Comparison of ENCODE assay signal across 8 cellular contexts in the genomic region with DNA sequence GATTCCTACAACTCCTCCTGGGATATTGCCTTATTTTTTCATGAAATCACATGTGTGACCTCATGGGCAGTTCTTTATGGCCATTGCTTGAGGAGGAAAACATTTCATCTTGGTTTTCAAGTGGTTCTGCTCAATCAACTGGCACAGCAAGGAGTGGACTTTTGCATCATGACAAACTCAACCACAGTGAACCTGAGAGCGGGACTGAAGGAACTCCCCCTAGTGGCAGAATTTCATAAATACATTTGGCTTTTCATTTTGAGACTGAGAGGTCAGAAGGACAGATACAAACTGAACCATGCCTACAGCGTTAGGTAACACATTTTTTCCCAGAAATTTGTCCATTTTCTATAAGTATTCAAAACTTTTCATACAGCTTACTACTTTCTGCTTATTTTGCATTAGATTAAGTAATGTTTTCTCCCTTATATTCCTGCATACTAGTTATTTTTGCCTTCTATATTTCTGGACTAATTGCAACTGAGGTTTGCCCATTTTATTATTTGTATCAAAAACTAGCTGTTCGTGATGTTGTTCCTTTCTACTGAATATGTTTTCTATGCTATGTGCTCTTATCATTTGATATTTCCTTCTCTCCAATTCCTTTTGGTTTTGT. TPM values are rescaled to one million over a fixed set of nuclear protein-coding genes. Genes with fewer than 3 reads are reported as not detected.
DNase-seq lines count a peak whose midpoint lies in the region; ATAC-seq and TF ChIP-seq lines count a peak whose summit lies in the region.

No MANE protein-coding gene starts in this region.

- H3F3A ChIP-seq in neural cell (ENCODE audit: insufficient read depth, low read length, poor library complexity, severe bottlenecking) = no peaks in the 10 kb centered on the region

- H3K27ac ChIP-seq in heart left ventricle (no peak overlapping the region), epithelial cell of prostate (no peak overlapping the region), neural cell (ENCODE audit: low read length) (no peak overlapping the region)

- TF ChIP-seq CTCF in heart left ventricle (IDR thresholded peaks at IDR 0.05) (peak; percentile 42 to 85 (median 74)), LNCAP (IDR thresholded peaks at IDR 0.05) (peak; percentile 79), neural cell (IDR thresholded peaks at IDR 0.05; ENCODE audit: poor library complexity, severe bottlenecking) (peak; percentile 72)

- H4K20me1 ChIP-seq in neural cell (ENCODE audit: insufficient read depth) = no peaks in the 10 kb centered on the region

- H3K4me1 ChIP-seq in heart left ventricle = peaks cover 0 to 4% (median 0%) of the 10 kb centered on the region in 12 donors

- H3K27me3 ChIP-seq in heart left ventricle (peaks cover 0 to 36% (median 4%) of the 10 kb centered on the region in 9 donors), neural cell (ENCODE audit: insufficient read depth, low read depth, low read length) (no peaks in the 10 kb centered on the region)

- TF ChIP-seq RAD21 in neural cell (conservative IDR thresholded peaks at IDR 0.05) = peak; percentile 61

- 9 to 19% (median 17%) methylated on average over 3 of the region's 3 CpGs for WGBS in heart left ventricle, 4 donors

- no peak for TF ChIP-seq EP300 in neural cell (conservative IDR thresholded peaks at IDR 0.05; ENCODE audit: poor library complexity, severe bottlenecking)

- H3K9ac ChIP-seq in neural cell (ENCODE audit: low read length) = no peak overlapping the region

- H3K9me3 ChIP-seq in heart left ventricle (peaks cover 0 to 7% (median 0%) of the 10 kb centered on the region in 12 donors), neural cell (ENCODE audit: low read length) (no peaks in the 10 kb centered on the region)

- TF ChIP-seq POLR2A in heart left ventricle (IDR thresholded peaks at IDR 0.05) = no peak

- no peaks in the 10 kb centered on the region for H3K79me2 ChIP-seq in neural cell (replicated peaks; ENCODE audit: insufficient read depth, low read length)

- no peak overlapping the region for H3K4me3 ChIP-seq in heart left ventricle
- no peak overlapping the region for H3K4me3 ChIP-seq in neural cell (ENCODE audit: low read length)

- H3K9me2 ChIP-seq in neural cell (ENCODE audit: insufficient read depth, low read length) = no peaks in the 10 kb centered on the region

- H3K4me2 ChIP-seq in neural cell (ENCODE audit: low read length) = no peak overlapping the region

- no peak for DNase-seq in heart left ventricle
- no peak for DNase-seq in Right ventricle myocardium inferior (ENCODE audit: missing footprints)
- peak; percentile 32 for DNase-seq in SKM-1 (lab: John Stamatoyannopoulos, UW; ENCODE audit: unreplicated experiment)
- peak; percentile 0 for DNase-seq in epithelial cell of prostate (ENCODE audit: low read depth, low spot score)
- no peak for DNase-seq in NCI-H187 treated with DMSO at 0.1 percent for 48 hours (lab: John Stamatoyannopoulos, UW)

- no peaks in the 10 kb centered on the region for H3K36me3 ChIP-seq in heart left ventricle
- H3K36me3 ChIP-seq in neural cell (ENCODE audit: insufficient read depth, low read length) = no peaks in the 10 kb centered on the region

- ATAC-seq in heart left ventricle (peak in 3 of 4 donors; percentile 39 to 54 (median 51)), Right ventricle myocardium inferior (no peak), GM21723 (IDR thresholded peaks at IDR 0.05; ENCODE audit: unreplicated experiment) (no peak)

- intact Hi-C loops in heart left ventricle (cut with DNase I) (loop anchor here in 2 of 10 donors (2.0 kb wide), 1 partner anchor 176 kb away; no protein-coding TSS in a partner anchor), Right ventricle myocardium inferior (cut with DNase I) (no loop called here)

- H2AFZ ChIP-seq in neural cell (ENCODE audit: low read depth, low read length) = no peak overlapping the region

TF ChIP-seq in neural cell, 6 proteins besides CTCF, POLR2A, EP300 and RAD21:
- peak; percentile 73 for TF ChIP-seq SMC3 (conservative IDR thresholded peaks at IDR 0.05; ENCODE audit: poor library complexity)
- TF ChIP-seq, protein P1, sequence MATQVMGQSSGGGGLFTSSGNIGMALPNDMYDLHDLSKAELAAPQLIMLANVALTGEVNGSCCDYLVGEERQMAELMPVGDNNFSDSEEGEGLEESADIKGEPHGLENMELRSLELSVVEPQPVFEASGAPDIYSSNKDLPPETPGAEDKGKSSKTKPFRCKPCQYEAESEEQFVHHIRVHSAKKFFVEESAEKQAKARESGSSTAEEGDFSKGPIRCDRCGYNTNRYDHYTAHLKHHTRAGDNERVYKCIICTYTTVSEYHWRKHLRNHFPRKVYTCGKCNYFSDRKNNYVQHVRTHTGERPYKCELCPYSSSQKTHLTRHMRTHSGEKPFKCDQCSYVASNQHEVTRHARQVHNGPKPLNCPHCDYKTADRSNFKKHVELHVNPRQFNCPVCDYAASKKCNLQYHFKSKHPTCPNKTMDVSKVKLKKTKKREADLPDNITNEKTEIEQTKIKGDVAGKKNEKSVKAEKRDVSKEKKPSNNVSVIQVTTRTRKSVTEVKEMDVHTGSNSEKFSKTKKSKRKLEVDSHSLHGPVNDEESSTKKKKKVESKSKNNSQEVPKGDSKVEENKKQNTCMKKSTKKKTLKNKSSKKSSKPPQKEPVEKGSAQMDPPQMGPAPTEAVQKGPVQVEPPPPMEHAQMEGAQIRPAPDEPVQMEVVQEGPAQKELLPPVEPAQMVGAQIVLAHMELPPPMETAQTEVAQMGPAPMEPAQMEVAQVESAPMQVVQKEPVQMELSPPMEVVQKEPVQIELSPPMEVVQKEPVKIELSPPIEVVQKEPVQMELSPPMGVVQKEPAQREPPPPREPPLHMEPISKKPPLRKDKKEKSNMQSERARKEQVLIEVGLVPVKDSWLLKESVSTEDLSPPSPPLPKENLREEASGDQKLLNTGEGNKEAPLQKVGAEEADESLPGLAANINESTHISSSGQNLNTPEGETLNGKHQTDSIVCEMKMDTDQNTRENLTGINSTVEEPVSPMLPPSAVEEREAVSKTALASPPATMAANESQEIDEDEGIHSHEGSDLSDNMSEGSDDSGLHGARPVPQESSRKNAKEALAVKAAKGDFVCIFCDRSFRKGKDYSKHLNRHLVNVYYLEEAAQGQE (IDR thresholded peaks at IDR 0.05; ENCODE audit: borderline replicate concordance) = no peak

RNA-seq across cellular contexts. Expression of a gene that starts 13.4 kb away (rescaled TPM):
- under 1 TPM in 4 of 9 donors, not detected in 5; 0.20 to 0.43 (median 0.24) TPM for total RNA-seq in heart left ventricle
- under 1 TPM in 1 of 2 donors, not detected in 1; 0.15 TPM for polyA plus RNA-seq in heart left ventricle
- 0.19 TPM for total RNA-seq in Right ventricle myocardium inferior
- not detected in 2 replicates for polyA plus RNA-seq in neural cell
- not detected in 2 replicates for polyA minus RNA-seq in neural cell

RNA-seq across cellular contexts. Expression of a gene that starts 16.5 kb away (rescaled TPM):
- total RNA-seq in heart left ventricle = under 1 TPM in 5 of 9 donors, not detected in 4; 0.23 to 0.40 (median 0.25) TPM
- under 1 TPM in 1 of 2 donors, not detected in 1; 0.10 TPM for polyA plus RNA-seq in heart left ventricle
- 0.24 TPM for total RNA-seq in Right ventricle myocardium inferior
- not detected in 2 replicates for polyA plus RNA-seq in neural cell
- polyA minus RNA-seq in neural cell = not detected in 2 replicates

RNA-seq across cellular contexts. Expression of a gene that starts 36.6 kb away (rescaled TPM):
- total RNA-seq in heart left ventricle (not detected), Right ventricle myocardium inferior (not detected)
- polyA plus RNA-seq in heart left ventricle (not detected), neural cell (not detected in 2 replicates)
- not detected in 2 replicates for polyA minus RNA-seq in neural cell

RNA-seq across cellular contexts. Expression of a gene that starts 56.1 kb away (rescaled TPM):
- total RNA-seq in heart left ventricle = 10 to 100 TPM in 3 of 9 donors, 1 to 10 TPM in 6; 2.5 to 13.7 (median 8.7) TPM
- polyA plus RNA-seq in heart left ventricle = 1 to 10 TPM; 2.9 to 4.8 TPM
- total RNA-seq in Right ventricle myocardium inferior = 7.4 TPM
- polyA plus RNA-seq in neural cell = 10.9 and 20.6 TPM in 2 replicates
- 16.3 and 18.0 TPM in 2 replicates for polyA minus RNA-seq in neural cell

RNA-seq across cellular contexts. Expression of a gene that starts 56.7 kb away (rescaled TPM):
- total RNA-seq in heart left ventricle (under 1 TPM in 2 of 9 donors, not detected in 7; 0.12 to 0.48 TPM), Right ventricle myocardium inferior (0.08 TPM)
- polyA plus RNA-seq in heart left ventricle (not detected), neural cell (not detected in 2 replicates)
- polyA minus RNA-seq in neural cell = not detected in 2 replicates

Comparison
In these comparisons a context has a peak if more than half of its experiments do, and no peak if none do; other contexts are left out.
1. ATAC-seq: peak in heart left ventricle (3 of 4); none in Right ventricle myocardium inferior (single experiment) and GM21723 (single experiment).
2. DNase-seq: peak in SKM-1 (single experiment) and epithelial cell of prostate (single experiment); none in heart left ventricle (0 of 5), Right ventricle myocardium inferior (single experiment) and NCI-H187 treated with DMSO at 0.1 percent for 48 hours (single experiment).
3. Peak in every context shown above with its lines, with median percentiles within 50 percentile points of each other: CTCF ChIP-seq.